In the genomic region with DNA sequence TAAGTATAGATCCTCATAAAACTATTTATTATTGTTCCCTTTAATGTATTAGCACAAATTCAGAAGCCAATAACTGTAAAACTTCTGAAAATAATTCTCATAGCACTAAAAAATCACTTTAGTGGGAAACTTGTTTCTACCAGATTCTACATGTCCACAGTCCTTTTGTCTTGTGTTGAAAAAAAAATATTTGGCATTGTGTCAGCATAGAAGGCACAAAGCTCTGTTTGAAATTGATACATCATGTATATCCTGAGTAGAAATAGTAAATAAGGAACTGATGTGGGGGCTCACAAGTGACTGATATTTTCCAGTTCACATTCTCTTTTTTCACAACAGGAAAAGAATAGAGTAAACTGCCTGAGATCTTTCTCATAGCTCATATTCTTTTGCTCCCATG, we compare ENCODE assay signal across 26 cellular contexts.
"Had no signal": no experiment of that assay in that cellular context is flagged by ENCODE, and none has a peak within 500 bp of the region (broad histone marks: within the 10 kb centered on the region; RNA-seq: fewer than 3 reads in every experiment).

No MANE protein-coding gene starts in this region.

- DNase-seq: activated CD4-positive, alpha-beta memory T cell treated with anti-CD3 and anti-CD28 coated beads for 36 hours; activated CD4-positive, alpha-beta T cell treated with anti-CD3 and anti-CD28 coated beads, Interleukin-2, amount 10 ng/mL, durations not matched to agents 7 days and 5 days; activated CD4-positive, CD25-positive, alpha-beta regulatory T cell; activated CD8-positive, alpha-beta memory T cell treated with anti-CD3 and anti-CD28 coated beads for 24 hours; activated effector memory CD4-positive, alpha-beta T cell treated with anti-CD3 and anti-CD28 coated beads, Interleukin-2, amount 50 U/mL, for 16 hours; activated naive CD4-positive, alpha-beta T cell treated with Interleukin-2 at 50 U/mL for 16 hours; activated naive CD8-positive, alpha-beta T cell treated with anti-CD3 and anti-CD28 coated beads, Interleukin-2, amount 50 U/mL, for 24 hours; activated T-cell treated with anti-CD3 and anti-CD28 coated beads, Interleukin-2, amount 50 U/mL, for 4 hours; amniotic stem cell; Kasumi-1; NCI-H146; NCI-H187 treated with DMSO at 0.1 percent for 48 hours; NCI-H2081 treated with DMSO at 0.1 percent for 48 hours; NCI-H2171 treated with DMSO at 0.1 percent for 48 hours; NCI-H226; NCI-H526; NCI-H774; NK-92 treated with Interleukin-12 subunit alpha and Interleukin-12 subunit beta, amount 100 ng/mL, for 24 hours; OCI-M1; RPMI8226; SJCRH30; SW 1271 had no signal

- ATAC-seq: activated naive CD4-positive, alpha-beta T cell treated with anti-CD3 and anti-CD28 coated beads, Interleukin-2, amount 50 U/mL, for 72 hours; activated naive CD8-positive, alpha-beta T cell treated with anti-CD3 and anti-CD28 coated beads, Interleukin-2, amount 50 U/mL, for 24 hours; activated T-cell treated with anti-CD3 and anti-CD28 coated beads, Interleukin-2, amount 50 U/mL, for 4 hours; Panc1; Right ventricle myocardium inferior; SK-N-SH treated with all-trans-retinoic acid at 6 μM for 48 hours had no signal
